ENCODE assay signal across 22 cellular contexts in genomic region chrX:69192603-69193002, GRCh38.
"Had no signal": no experiment of that assay in that cellular context is flagged by ENCODE, and none has a peak within 500 bp of the region (broad histone marks: within the 10 kb centered on the region; RNA-seq: fewer than 3 reads in every experiment).

No MANE protein-coding gene starts in this region.

- FAIRE-seq: keratinocyte had no signal

- ATAC-seq: heart right ventricle; left cardiac atrium; lower lobe of right lung; stimulated activated naive B cell treated with anti-CD40 and anti-IgM and Interleukin-4, amounts not matched to agents 10 μg/mL and 1 μg/mL and 100 μg/mL, for 72 hours; stimulated activated naive CD8-positive, alpha-beta T cell treated with anti-CD3 and anti-CD28 coated beads, Interleukin-15, amount 100 ng/mL, for 72 hours had no signal

- H3K27ac ChIP-seq: colonic mucosa, heart right ventricle, left ventricle myocardium inferior, lower lobe of right lung, neural progenitor cell, ovary, right atrium auricular region, testis, tibial nerve, upper lobe of right lung had no signal

- DNase-seq: colonic mucosa; dermis blood vessel endothelial cell; erythroblast; foreskin melanocyte; heart right ventricle; hypothalamus; left cardiac atrium; left ventricle myocardium inferior; lower lobe of right lung; mesenchymal stem cell; midbrain; nucleus accumbens; ovary; stimulated activated CD4-positive, alpha-beta T cell treated with anti-CD3 and anti-CD28 coated beads, Interleukin-4, amount 100 ng/mL, for 24 hours; stimulated activated naive B cell treated with anti-CD40 and anti-IgM and Interleukin-4, amounts not matched to agents 10 μg/mL and 1 μg/mL and 100 μg/mL, for 72 hours; stimulated activated naive CD8-positive, alpha-beta T cell treated with anti-CD3 and anti-CD28 coated beads, Interleukin-15, amount 100 ng/mL, for 72 hours; upper lobe of right lung had no signal

- H3K27me3 ChIP-seq: colonic mucosa, neural progenitor cell, ovary, right atrium auricular region, testis, upper lobe of right lung had no signal

- H3K4me1 ChIP-seq: colonic mucosa, heart right ventricle, left ventricle myocardium inferior, lower lobe of right lung, neural progenitor cell, right atrium auricular region, tibial nerve, upper lobe of right lung had no signal
